ENCODE assay signal across 13 cellular contexts in the genomic region with DNA sequence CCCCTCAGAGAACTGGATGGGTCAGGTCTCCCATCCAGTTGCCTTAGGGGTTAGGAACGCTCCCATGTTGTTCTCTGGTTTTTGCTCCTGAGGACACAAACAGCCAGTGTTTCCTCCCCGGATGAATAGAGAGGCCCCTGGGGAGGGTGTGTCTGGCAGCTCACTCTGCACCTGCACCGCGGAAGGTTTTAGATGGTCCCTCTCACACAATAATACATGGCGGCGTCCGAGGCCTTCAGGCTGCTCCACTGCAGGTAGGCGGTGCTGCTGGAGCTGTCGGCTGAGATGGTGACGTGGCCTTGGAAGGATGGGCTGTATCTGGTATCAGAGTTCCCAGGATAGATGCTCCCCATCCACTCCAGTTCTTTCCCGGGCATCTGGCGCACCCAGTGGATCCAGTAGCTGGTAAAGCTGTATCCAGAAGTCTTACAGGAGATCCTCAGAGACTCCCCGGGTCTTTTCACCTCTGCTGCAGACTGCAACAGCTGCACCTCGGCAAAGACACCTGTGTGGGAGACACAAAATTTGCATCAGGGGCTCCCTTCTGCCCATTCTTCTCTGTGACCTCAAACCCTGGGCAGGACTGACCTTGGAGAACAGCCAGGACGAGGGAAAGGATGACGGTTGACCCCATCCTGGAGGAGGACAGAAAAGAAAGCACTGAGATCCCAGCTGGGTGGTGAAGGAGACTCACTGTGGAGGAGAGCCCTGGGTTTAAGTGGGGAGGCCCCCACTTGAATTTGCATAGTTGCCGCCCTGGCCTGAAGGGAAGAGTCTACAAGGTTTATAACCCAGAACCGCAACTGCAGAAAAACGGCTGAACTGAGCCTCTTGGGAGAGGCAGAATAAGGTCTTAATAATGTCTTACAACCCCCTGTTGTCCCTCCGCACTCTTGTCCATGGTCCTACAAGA.
DNase-seq lines count a peak whose midpoint lies in the region; ATAC-seq, FAIRE-seq and TF ChIP-seq lines count a peak whose summit lies in the region.
"Had no signal": no experiment of that assay in that cellular context is flagged by ENCODE, and none has a peak within 500 bp of the region (broad histone marks: within the 10 kb centered on the region; RNA-seq: fewer than 3 reads in every experiment).

No MANE protein-coding gene starts in this region.

- no peak overlapping the region for H3K4me3 Mint-ChIP-seq in activated CD4-positive, alpha-beta T cell treated with anti-CD3 and anti-CD28 coated beads, Interleukin-2, amount 10 ng/mL, durations not matched to agents 24 days and 14 days
- peak overlapping the region; percentile 15 for H3K4me3 Mint-ChIP-seq in stimulated activated naive CD8-positive, alpha-beta T cell treated with anti-CD3 and anti-CD28 coated beads, Interleukin-15, Interleukin-2, amounts not matched to agents 100 ng/mL and 50 ng/mL, for 24 hours
- H3K4me3 Mint-ChIP-seq in Caco-2 (ENCODE audit: unreplicated experiment), result no peak overlapping the region
- H3K4me3 Mint-ChIP-seq: WTC11 had no signal

- TF ChIP-seq CTCF in Caco-2 (IDR thresholded peaks at IDR 0.05; ENCODE audit: insufficient read depth in 1 of 2, low read depth in 1 of 2, low read length in 1 of 2, severe bottlenecking in 1 of 2, unreplicated experiment in 1 of 2), result no peak

- no peaks in the 10 kb centered on the region for H3K9me3 ChIP-seq in Caco-2
- H3K9me3 ChIP-seq: esophagus squamous epithelium had no signal

- DNase-seq in activated CD4-positive, alpha-beta T cell treated with anti-CD3 and anti-CD28 coated beads, Interleukin-2, amount 10 ng/mL, durations not matched to agents 24 days and 14 days, result peak; percentile 41
- DNase-seq in activated CD4-positive, alpha-beta T cell treated with anti-CD3 and anti-CD28 coated beads, Interleukin-2, amount 50 U/mL, for 1 hour, result no peak
- DNase-seq in HTR-8/SVneo (ENCODE audit: insufficient read length, low spot score) (no peak), Caco-2 (no peak), globus pallidus (ENCODE audit: low spot score) (no peak)
- DNase-seq: amygdala, esophagus squamous epithelium, IMR-90, left colon had no signal

- no peak overlapping the region for H3K4me3 ChIP-seq in Caco-2 (ENCODE audit: low read depth, low read length)
- H3K4me3 ChIP-seq: esophagus squamous epithelium had no signal

- H3K4me1 Mint-ChIP-seq in activated CD4-positive, alpha-beta T cell treated with anti-CD3 and anti-CD28 coated beads, Interleukin-2, amount 10 ng/mL, durations not matched to agents 24 days and 14 days, result peaks cover 7% of the 10 kb centered on the region
- peaks cover 35% of the 10 kb centered on the region for H3K4me1 Mint-ChIP-seq in stimulated activated naive CD8-positive, alpha-beta T cell treated with anti-CD3 and anti-CD28 coated beads, Interleukin-15, Interleukin-2, amounts not matched to agents 100 ng/mL and 50 ng/mL, for 24 hours (ENCODE audit: low read depth)
- peaks cover 10% of the 10 kb centered on the region for H3K4me1 Mint-ChIP-seq in Caco-2 (ENCODE audit: low read depth, unreplicated experiment)
- H3K4me1 Mint-ChIP-seq: WTC11 had no signal

- peak; percentile 38 for FAIRE-seq in HTR-8/SVneo (lab: Jason Lieb, UNC)

- no peaks in the 10 kb centered on the region for H3K36me3 ChIP-seq in Caco-2 (ENCODE audit: control insufficient read depth, insufficient read depth, low read length)
- H3K36me3 ChIP-seq: esophagus squamous epithelium had no signal

- CTCF ChIA-PET in Caco-2 (lab: Charles Lee), result no interaction called here

- H3K4me1 ChIP-seq in Caco-2, result peaks cover 23% of the 10 kb centered on the region

- H3K27ac Mint-ChIP-seq in activated CD4-positive, alpha-beta T cell treated with anti-CD3 and anti-CD28 coated beads, Interleukin-2, amount 10 ng/mL, durations not matched to agents 24 days and 14 days, result no peak overlapping the region
- no peak overlapping the region for H3K27ac Mint-ChIP-seq in stimulated activated naive CD8-positive, alpha-beta T cell treated with anti-CD3 and anti-CD28 coated beads, Interleukin-15, Interleukin-2, amounts not matched to agents 100 ng/mL and 50 ng/mL, for 24 hours
- no peak overlapping the region for H3K27ac Mint-ChIP-seq in Caco-2 (ENCODE audit: unreplicated experiment)
- H3K27ac Mint-ChIP-seq: WTC11 had no signal

- H3K27me3 Mint-ChIP-seq in activated CD4-positive, alpha-beta T cell treated with anti-CD3 and anti-CD28 coated beads, Interleukin-2, amount 10 ng/mL, durations not matched to agents 24 days and 14 days, result peaks cover 41% of the 10 kb centered on the region
- no peaks in the 10 kb centered on the region for H3K27me3 Mint-ChIP-seq in stimulated activated naive CD8-positive, alpha-beta T cell treated with anti-CD3 and anti-CD28 coated beads, Interleukin-15, Interleukin-2, amounts not matched to agents 100 ng/mL and 50 ng/mL, for 24 hours
- no peaks in the 10 kb centered on the region for H3K27me3 Mint-ChIP-seq in Caco-2 (ENCODE audit: insufficient read depth, unreplicated experiment)

- intact Hi-C loops in activated CD4-positive, alpha-beta T cell treated with anti-CD3 and anti-CD28 coated beads, Interleukin-2, amount 10 ng/mL, durations not matched to agents 24 days and 14 days (cut with micrococcal nuclease), result no loop called here
- intact Hi-C loops in Caco-2 (cut with micrococcal nuclease; ENCODE audit: unreplicated experiment), result no loop called here

- no peaks in the 10 kb centered on the region for H3K27me3 ChIP-seq in Caco-2 (replicated peaks; ENCODE audit: control insufficient read depth, insufficient read depth, low read length)

- no peaks in the 10 kb centered on the region for H3K9me3 Mint-ChIP-seq in activated CD4-positive, alpha-beta T cell treated with anti-CD3 and anti-CD28 coated beads, Interleukin-2, amount 10 ng/mL, durations not matched to agents 24 days and 14 days
- no peaks in the 10 kb centered on the region for H3K9me3 Mint-ChIP-seq in stimulated activated naive CD8-positive, alpha-beta T cell treated with anti-CD3 and anti-CD28 coated beads, Interleukin-15, Interleukin-2, amounts not matched to agents 100 ng/mL and 50 ng/mL, for 24 hours
- H3K9me3 Mint-ChIP-seq in Caco-2 (ENCODE audit: unreplicated experiment), result no peaks in the 10 kb centered on the region

- POLR2A ChIA-PET in Caco-2 (lab: Charles Lee), result no interaction called here

- H3K36me3 Mint-ChIP-seq in activated CD4-positive, alpha-beta T cell treated with anti-CD3 and anti-CD28 coated beads, Interleukin-2, amount 10 ng/mL, durations not matched to agents 24 days and 14 days (ENCODE audit: low read depth), result no peaks in the 10 kb centered on the region
- H3K36me3 Mint-ChIP-seq in stimulated activated naive CD8-positive, alpha-beta T cell treated with anti-CD3 and anti-CD28 coated beads, Interleukin-15, Interleukin-2, amounts not matched to agents 100 ng/mL and 50 ng/mL, for 24 hours (ENCODE audit: low read depth), result no peaks in the 10 kb centered on the region
- no peaks in the 10 kb centered on the region for H3K36me3 Mint-ChIP-seq in Caco-2 (ENCODE audit: insufficient read depth, unreplicated experiment)

- ATAC-seq in GM21737 (IDR thresholded peaks at IDR 0.05; ENCODE audit: unreplicated experiment), result peak; percentile 42
- no peak for ATAC-seq in HG02970 (IDR thresholded peaks at IDR 0.05; ENCODE audit: low FRiP score, unreplicated experiment)
- ATAC-seq: left colon, WTC11 had no signal

- BruUV-seq in Caco-2 (replicated peaks; lab: Mats Ljungman, UMichigan), result no TSS peak
